23 cellular contexts compared by ENCODE assay signal in the genomic region with DNA sequence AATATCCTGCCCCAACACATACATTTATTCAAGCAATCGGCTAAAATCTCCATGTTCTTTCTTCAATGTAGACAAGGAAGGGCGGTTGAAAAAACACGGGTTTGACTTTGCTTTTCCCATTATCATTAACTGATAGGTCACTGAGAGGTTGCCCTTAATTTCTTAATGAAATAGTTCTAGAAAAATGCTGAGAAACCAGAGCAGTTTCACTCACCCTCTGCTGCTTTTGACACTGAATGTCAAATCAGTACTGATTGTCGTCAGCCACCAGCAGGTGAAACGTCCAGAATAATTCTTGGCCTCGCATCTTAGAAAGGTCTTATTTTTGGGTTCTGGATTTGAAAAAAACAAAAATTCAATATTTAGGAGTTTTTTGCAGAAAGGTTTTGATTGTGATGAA. TPM values are rescaled to one million over a fixed set of nuclear protein-coding genes. Genes with fewer than 3 reads are reported as not detected.
DNase-seq lines count a peak whose midpoint lies in the region; ATAC-seq and TF ChIP-seq lines count a peak whose summit lies in the region.
"Had no signal": no experiment of that assay in that cellular context is flagged by ENCODE, and none has a peak within 500 bp of the region (broad histone marks: within the 10 kb centered on the region; RNA-seq: fewer than 3 reads in every experiment).

No MANE protein-coding gene starts in this region.

- H3K27ac Mint-ChIP-seq in GM23338, result no peak overlapping the region
- no peak overlapping the region for H3K27ac Mint-ChIP-seq in activated naive CD4-positive, alpha-beta T cell treated with anti-CD3 and anti-CD28 coated beads, Interleukin-2, amount 10 ng/mL, durations not matched to agents 7 days and 5 days
- no peak overlapping the region for H3K27ac Mint-ChIP-seq in activated CD4-positive, alpha-beta T cell treated with anti-CD3 and anti-CD28 coated beads for 36 hours
- H3K27ac Mint-ChIP-seq in chondrocyte (ENCODE audit: unreplicated experiment), result no peak overlapping the region
- H3K27ac Mint-ChIP-seq: CD4-positive, CD25-positive, alpha-beta regulatory T cell; CD8-positive, alpha-beta memory T cell had no signal

- H3K9me2 ChIP-seq in GM23338 (ENCODE audit: insufficient read depth), result no peaks in the 10 kb centered on the region

- H3K36me3 Mint-ChIP-seq in GM23338 (ENCODE audit: low read depth) (no peaks in the 10 kb centered on the region), chondrocyte (ENCODE audit: low read depth) (no peaks in the 10 kb centered on the region)
- no peaks in the 10 kb centered on the region for H3K36me3 Mint-ChIP-seq in activated naive CD4-positive, alpha-beta T cell treated with anti-CD3 and anti-CD28 coated beads, Interleukin-2, amount 10 ng/mL, durations not matched to agents 7 days and 5 days
- H3K36me3 Mint-ChIP-seq in activated CD4-positive, alpha-beta T cell treated with anti-CD3 and anti-CD28 coated beads for 36 hours (ENCODE audit: low read depth), result no peaks in the 10 kb centered on the region

- TF ChIP-seq CTCF in GM23338 (conservative IDR thresholded peaks at IDR 0.05; ENCODE audit: low read depth in 2 of 2) (no peak), chondrocyte (IDR thresholded peaks at IDR 0.05) (no peak)

- no peak overlapping the region for H3K4me3 ChIP-seq in GM23338
- H3K4me3 ChIP-seq: GM23248 had no signal

- H3K4me1 Mint-ChIP-seq in GM23338, result no peaks in the 10 kb centered on the region
- no peaks in the 10 kb centered on the region for H3K4me1 Mint-ChIP-seq in activated naive CD4-positive, alpha-beta T cell treated with anti-CD3 and anti-CD28 coated beads, Interleukin-2, amount 10 ng/mL, durations not matched to agents 7 days and 5 days
- H3K4me1 Mint-ChIP-seq in activated CD4-positive, alpha-beta T cell treated with anti-CD3 and anti-CD28 coated beads for 36 hours, result no peaks in the 10 kb centered on the region
- no peaks in the 10 kb centered on the region for H3K4me1 Mint-ChIP-seq in chondrocyte (ENCODE audit: low read depth)
- H3K4me1 Mint-ChIP-seq: CD4-positive, CD25-positive, alpha-beta regulatory T cell; CD8-positive, alpha-beta memory T cell had no signal

- no peak overlapping the region for H3K4me2 ChIP-seq in GM23338

- no peaks in the 10 kb centered on the region for H3K4me1 ChIP-seq in GM23338 (ENCODE audit: insufficient read depth)

- CTCF ChIA-PET in activated naive CD4-positive, alpha-beta T cell treated with anti-CD3 and anti-CD28 coated beads, Interleukin-2, amount 10 ng/mL, durations not matched to agents 7 days and 5 days (lab: Charles Lee), result no interaction called here
- CTCF ChIA-PET in activated CD4-positive, alpha-beta T cell treated with anti-CD3 and anti-CD28 coated beads for 36 hours (lab: Charles Lee), result interaction anchor here (1.2 kb wide), 1 partner anchor 31 kb away, joined by 4 read pairs; no protein-coding TSS in a partner anchor

- H3K27me3 ChIP-seq in GM23338 (ENCODE audit: insufficient read depth), result no peaks in the 10 kb centered on the region

- no peaks in the 10 kb centered on the region for H3K9me3 Mint-ChIP-seq in GM23338
- H3K9me3 Mint-ChIP-seq in activated naive CD4-positive, alpha-beta T cell treated with anti-CD3 and anti-CD28 coated beads, Interleukin-2, amount 10 ng/mL, durations not matched to agents 7 days and 5 days, result no peaks in the 10 kb centered on the region
- no peaks in the 10 kb centered on the region for H3K9me3 Mint-ChIP-seq in activated CD4-positive, alpha-beta T cell treated with anti-CD3 and anti-CD28 coated beads for 36 hours (ENCODE audit: low read depth)
- H3K9me3 Mint-ChIP-seq in chondrocyte (ENCODE audit: low read depth), result no peaks in the 10 kb centered on the region
- H3K9me3 Mint-ChIP-seq: CD4-positive, CD25-positive, alpha-beta regulatory T cell; CD8-positive, alpha-beta memory T cell had no signal

- intact Hi-C loops in activated CD4-positive, alpha-beta T cell treated with anti-CD3 and anti-CD28 coated beads for 36 hours (cut with DNase I, micrococcal nuclease), result no loop called here

- peak; percentile 90 for ATAC-seq in GM18867 (IDR thresholded peaks at IDR 0.05; ENCODE audit: unreplicated experiment)
- no peak for ATAC-seq in GM23338
- peak; percentile 48 for ATAC-seq in HG03432 (IDR thresholded peaks at IDR 0.05; ENCODE audit: unreplicated experiment)
- no peak for ATAC-seq in activated CD4-positive, alpha-beta T cell treated with anti-CD3 and anti-CD28 coated beads for 36 hours

- H3K36me3 ChIP-seq in GM23338 (ENCODE audit: insufficient read depth), result no peaks in the 10 kb centered on the region
- H3K36me3 ChIP-seq: BE2C had no signal

- POLR2A ChIA-PET in activated CD4-positive, alpha-beta T cell treated with anti-CD3 and anti-CD28 coated beads for 36 hours (lab: Charles Lee), result interaction anchor here (0.6 kb wide), 1 partner anchor 25 kb away, joined by 3 read pairs; no protein-coding TSS in a partner anchor

- H3K79me2 ChIP-seq in GM23338 (replicated peaks; ENCODE audit: insufficient read depth), result no peaks in the 10 kb centered on the region

- DNase-seq in GM23338 (ENCODE audit: low spot score) (no peak), chondrocyte (ENCODE audit: low spot score) (no peak)
- no peak for DNase-seq in activated naive CD4-positive, alpha-beta T cell treated with anti-CD3 and anti-CD28 coated beads, Interleukin-2, amount 10 ng/mL, durations not matched to agents 7 days and 5 days
- no peak for DNase-seq in stimulated activated naive CD4-positive, alpha-beta T cell (lab: John Stamatoyannopoulos, UW)
- DNase-seq in activated CD4-positive, alpha-beta T cell treated with anti-CD3 and anti-CD28 coated beads for 36 hours, result no peak
- DNase-seq: ACHN; BE2C; C1 segment of cervical spinal cord; CD4-positive, CD25-positive, alpha-beta regulatory T cell; CD8-positive, alpha-beta memory T cell; COR-L47; DMS 273 treated with DMSO at 0.1 percent for 48 hours; DMS53; DND-41; EL; GM23248; HCEC 1CT; Kasumi-1; KG1 had no signal

- H3F3A ChIP-seq in GM23338 (replicated peaks; ENCODE audit: low read depth), result no peaks in the 10 kb centered on the region

- no peak overlapping the region for H3K4me3 Mint-ChIP-seq in GM23338
- no peak overlapping the region for H3K4me3 Mint-ChIP-seq in activated naive CD4-positive, alpha-beta T cell treated with anti-CD3 and anti-CD28 coated beads, Interleukin-2, amount 10 ng/mL, durations not matched to agents 7 days and 5 days
- H3K4me3 Mint-ChIP-seq in activated CD4-positive, alpha-beta T cell treated with anti-CD3 and anti-CD28 coated beads for 36 hours, result no peak overlapping the region
- H3K4me3 Mint-ChIP-seq in chondrocyte (ENCODE audit: unreplicated experiment), result no peak overlapping the region
- H3K4me3 Mint-ChIP-seq: CD4-positive, CD25-positive, alpha-beta regulatory T cell; CD8-positive, alpha-beta memory T cell had no signal

- H4K20me1 ChIP-seq in GM23338 (replicated peaks; ENCODE audit: insufficient read depth), result no peaks in the 10 kb centered on the region

- H3K27ac ChIP-seq in GM23338 (ENCODE audit: low read depth), result no peak overlapping the region
- H3K27ac ChIP-seq: GM23248 had no signal

- H2AFZ ChIP-seq in GM23338, result peak overlapping the region; percentile 43; the same call in 1 of the 2 replicates
- H2AFZ ChIP-seq: GM23248 had no signal

- peaks cover 2% of the 10 kb centered on the region for H3K27me3 Mint-ChIP-seq in GM23338 (ENCODE audit: insufficient read depth, low read depth, poor library complexity)
- H3K27me3 Mint-ChIP-seq in activated naive CD4-positive, alpha-beta T cell treated with anti-CD3 and anti-CD28 coated beads, Interleukin-2, amount 10 ng/mL, durations not matched to agents 7 days and 5 days, result peaks cover 32% of the 10 kb centered on the region
- no peaks in the 10 kb centered on the region for H3K27me3 Mint-ChIP-seq in activated CD4-positive, alpha-beta T cell treated with anti-CD3 and anti-CD28 coated beads for 36 hours
- peaks cover 23% of the 10 kb centered on the region for H3K27me3 Mint-ChIP-seq in chondrocyte (ENCODE audit: low read depth)

TF ChIP-seq in GM23338, 12 proteins besides CTCF, POLR2A, EP300 and RAD21 (continues in another document):
- TF ChIP-seq, protein P1, sequence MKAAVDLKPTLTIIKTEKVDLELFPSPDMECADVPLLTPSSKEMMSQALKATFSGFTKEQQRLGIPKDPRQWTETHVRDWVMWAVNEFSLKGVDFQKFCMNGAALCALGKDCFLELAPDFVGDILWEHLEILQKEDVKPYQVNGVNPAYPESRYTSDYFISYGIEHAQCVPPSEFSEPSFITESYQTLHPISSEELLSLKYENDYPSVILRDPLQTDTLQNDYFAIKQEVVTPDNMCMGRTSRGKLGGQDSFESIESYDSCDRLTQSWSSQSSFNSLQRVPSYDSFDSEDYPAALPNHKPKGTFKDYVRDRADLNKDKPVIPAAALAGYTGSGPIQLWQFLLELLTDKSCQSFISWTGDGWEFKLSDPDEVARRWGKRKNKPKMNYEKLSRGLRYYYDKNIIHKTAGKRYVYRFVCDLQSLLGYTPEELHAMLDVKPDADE (IDR thresholded peaks at IDR 0.05), result no peak
- TF ChIP-seq STAT1 (IDR thresholded peaks at IDR 0.05; ENCODE audit: unreplicated experiment) (no peak), JUNB (IDR thresholded peaks at IDR 0.05; ENCODE audit: unreplicated experiment) (no peak), EZH2phosphoT487 (IDR thresholded peaks at IDR 0.05; ENCODE audit: unreplicated experiment) (no peak), ZNF331 (CRISPR knock-in tag; IDR thresholded peaks at IDR 0.05; ENCODE audit: low read depth) (no peak), NANOG (IDR thresholded peaks at IDR 0.05; ENCODE audit: borderline replicate concordance) (no peak), EZH2 (IDR thresholded peaks at IDR 0.05; ENCODE audit: low read depth, unreplicated experiment) (no peak), ZNF114 (CRISPR knock-in tag; IDR thresholded peaks at IDR 0.05) (no peak), POLR2AphosphoS5 (IDR thresholded peaks at IDR 0.05; ENCODE audit: low read depth) (no peak), CREB1 (CRISPR knock-in tag; IDR thresholded peaks at IDR 0.05; ENCODE audit: low read depth) (no peak)

RNA-seq across cellular contexts. Expression of gene IL12B, which starts 8.1 kb away (rescaled TPM):
- not detected in 2 replicates for total RNA-seq in GM23338 (2014; rRNA removed; shearing (Covaris generic))
- polyA plus RNA-seq in GM23338 (2016; fragmentation: Nextera tagmentation; extraction: Ambion mirVana), result not detected in 2 replicates
- total RNA-seq in activated CD4-positive, alpha-beta T cell treated with anti-CD3 and anti-CD28 coated beads for 36 hours, result not detected
- not detected in 3 replicates for total RNA-seq in chondrocyte
- total RNA-seq: CD4-positive, CD25-positive, alpha-beta regulatory T cell; CD8-positive, alpha-beta memory T cell; G401; GM23248; HT-29 had no signal
- polyA plus RNA-seq: CD4-positive, CD25-positive, alpha-beta regulatory T cell; CD8-positive, alpha-beta memory T cell; GM23248 had no signal

RNA-seq across cellular contexts. Expression of gene UBLCP1, which starts 59.1 kb away (rescaled TPM):
- total RNA-seq in GM23338 (2014; rRNA removed; shearing (Covaris generic)), result 45.0 and 47.6 TPM in 2 replicates
- 42.6 and 56.1 TPM in 2 replicates for polyA plus RNA-seq in GM23338 (2016; fragmentation: Nextera tagmentation; extraction: Ambion mirVana)
- total RNA-seq in activated CD4-positive, alpha-beta T cell treated with anti-CD3 and anti-CD28 coated beads for 36 hours, result 10 to 100 TPM; 26.0 to 31.0 TPM
- total RNA-seq in chondrocyte, result 31.7 to 35.5 TPM (median 33.2 TPM) in 3 replicates

Comparison
In these comparisons a context has a peak if more than half of its experiments do, and no peak if none do; other contexts are left out.
1. ATAC-seq: peak in GM18867 (single experiment) and HG03432 (single experiment); none in GM23338 (single experiment) and activated CD4-positive, alpha-beta T cell treated with anti-CD3 and anti-CD28 coated beads for 36 hours (single experiment).